In the genomic region with DNA sequence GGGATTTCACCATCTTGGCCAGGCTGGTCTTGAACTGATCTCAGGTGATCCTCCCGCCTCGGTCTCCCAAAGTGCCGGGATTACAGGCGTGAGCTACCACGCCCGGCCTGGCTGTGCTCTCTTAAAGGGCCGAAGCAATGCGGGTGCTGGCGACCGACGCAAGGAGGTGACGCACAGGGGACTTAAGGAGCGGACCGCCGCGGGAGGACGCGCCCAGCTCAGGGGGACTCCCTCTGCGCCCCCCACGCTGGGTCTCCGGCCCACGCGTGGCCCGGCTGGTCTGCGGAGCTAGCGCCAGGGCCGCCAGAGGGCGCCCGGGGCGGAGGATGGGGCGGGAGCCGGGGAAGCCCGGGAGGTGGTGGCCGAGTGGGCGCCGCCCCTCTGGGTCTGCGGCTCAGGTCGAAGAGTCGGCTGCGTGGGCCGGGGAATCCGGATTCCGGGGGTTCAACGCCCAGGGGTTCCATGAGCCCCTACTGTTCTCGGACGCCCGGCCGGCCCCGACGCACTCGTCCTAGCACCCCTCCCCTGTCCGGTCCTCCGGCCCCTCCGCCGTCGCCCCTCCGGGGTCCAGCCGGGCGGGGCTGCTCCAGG, we compare ENCODE assay signal across 8 cellular contexts. TPM values are rescaled to one million over a fixed set of nuclear protein-coding genes. Genes with fewer than 3 reads are reported as not detected.
DNase-seq lines count a peak whose midpoint lies in the region; ATAC-seq, FAIRE-seq and TF ChIP-seq lines count a peak whose summit lies in the region.

No MANE protein-coding gene starts in this region.

- no peaks in the 10 kb centered on the region for H3K9me3 Mint-ChIP-seq in activated naive CD8-positive, alpha-beta T cell treated with anti-CD3 and anti-CD28 coated beads, Interleukin-2, amount 50 U/mL, for 24 hours
- no peaks in the 10 kb centered on the region for H3K9me3 Mint-ChIP-seq in progenitor cell of endocrine pancreas (ENCODE audit: low read depth)

- TF ChIP-seq CTCF in D721Med (IDR thresholded peaks at IDR 0.05; ENCODE audit: insufficient read depth, missing control alignments) (peak; percentile 63), progenitor cell of endocrine pancreas (IDR thresholded peaks at IDR 0.05; ENCODE audit: unreplicated experiment) (peak; percentile 91)

- peaks cover 8% of the 10 kb centered on the region for H3K4me1 Mint-ChIP-seq in activated naive CD8-positive, alpha-beta T cell treated with anti-CD3 and anti-CD28 coated beads, Interleukin-2, amount 50 U/mL, for 24 hours
- H3K4me1 Mint-ChIP-seq in progenitor cell of endocrine pancreas (ENCODE audit: low read depth), result peaks cover 13% of the 10 kb centered on the region

- intact Hi-C loops in left cardiac atrium (cut with DNase I), result no loop called here

- H3K27me3 Mint-ChIP-seq in activated naive CD8-positive, alpha-beta T cell treated with anti-CD3 and anti-CD28 coated beads, Interleukin-2, amount 50 U/mL, for 24 hours, result peaks cover 29% of the 10 kb centered on the region
- peaks cover 17% of the 10 kb centered on the region for H3K27me3 Mint-ChIP-seq in progenitor cell of endocrine pancreas

- FAIRE-seq in D721Med (lab: Jason Lieb, UNC), result no peak
- FAIRE-seq in urothelium cell line (lab: Jason Lieb, UNC), result no peak

- peak overlapping the region; percentile 72 for H3K4me3 Mint-ChIP-seq in activated naive CD8-positive, alpha-beta T cell treated with anti-CD3 and anti-CD28 coated beads, Interleukin-2, amount 50 U/mL, for 24 hours
- peak overlapping the region; percentile 67 for H3K4me3 Mint-ChIP-seq in progenitor cell of endocrine pancreas (ENCODE audit: low read depth)

- DNase-seq in D721Med (ENCODE audit: insufficient read length, low spot score) (peak; percentile 68), HuH-7.5 (ENCODE audit: low spot score) (peak; percentile 81), SW 1271 (lab: John Stamatoyannopoulos, UW) (peak; percentile 43 to 46), left cardiac atrium (peak; percentile 81), progenitor cell of endocrine pancreas (ENCODE audit: low spot score, unreplicated experiment) (peak; percentile 70), urothelium cell line (ENCODE audit: low spot score) (peak; percentile 91)
- DNase-seq in activated naive CD8-positive, alpha-beta T cell treated with anti-CD3 and anti-CD28 coated beads, Interleukin-2, amount 50 U/mL, for 24 hours, result peak; percentile 83

- no peak overlapping the region for H3K27ac Mint-ChIP-seq in activated naive CD8-positive, alpha-beta T cell treated with anti-CD3 and anti-CD28 coated beads, Interleukin-2, amount 50 U/mL, for 24 hours
- no peak overlapping the region for H3K27ac Mint-ChIP-seq in progenitor cell of endocrine pancreas

- H3K36me3 Mint-ChIP-seq in activated naive CD8-positive, alpha-beta T cell treated with anti-CD3 and anti-CD28 coated beads, Interleukin-2, amount 50 U/mL, for 24 hours (ENCODE audit: low read depth), result no peaks in the 10 kb centered on the region
- no peaks in the 10 kb centered on the region for H3K36me3 Mint-ChIP-seq in progenitor cell of endocrine pancreas (ENCODE audit: insufficient read depth)

- peak; percentile 79 for ATAC-seq in GM21447 (IDR thresholded peaks at IDR 0.05; ENCODE audit: unreplicated experiment)
- ATAC-seq in activated naive CD8-positive, alpha-beta T cell treated with anti-CD3 and anti-CD28 coated beads, Interleukin-2, amount 50 U/mL, for 24 hours, result peak; percentile 76
- peak; percentile 93 to 94 for ATAC-seq in left cardiac atrium

RNA-seq across cellular contexts. Expression of a gene that starts 0.5 kb away (rescaled TPM):
- total RNA-seq in left cardiac atrium (10 to 100 TPM; 19.1 to 22.8 TPM), progenitor cell of endocrine pancreas (19.6 and 25.6 TPM in 2 replicates)

RNA-seq across cellular contexts. Expression of a gene that starts 35.7 kb away (rescaled TPM):
- 10 to 100 TPM; 12.6 to 19.1 TPM for total RNA-seq in left cardiac atrium
- total RNA-seq in progenitor cell of endocrine pancreas, result 38.6 and 45.0 TPM in 2 replicates

RNA-seq across cellular contexts. Expression of a gene that starts 49.0 kb away (rescaled TPM):
- total RNA-seq in left cardiac atrium (10 to 100 TPM; 49.8 to 58.0 TPM), progenitor cell of endocrine pancreas (54.4 and 60.9 TPM in 2 replicates)

Comparison
In these comparisons a context has a peak if more than half of its experiments do, and no peak if none do; other contexts are left out.
1. Peak in every context shown above with its lines: DNase-seq and ATAC-seq.